ENCODE assay signal across 21 cellular contexts in genomic region chr3:188581791-188582190, GRCh38.
DNase-seq lines count a peak whose midpoint lies in the region; ATAC-seq and TF ChIP-seq lines count a peak whose summit lies in the region.
"Had no signal": no experiment of that assay in that cellular context is flagged by ENCODE, and none has a peak within 500 bp of the region (broad histone marks: within the 10 kb centered on the region; RNA-seq: fewer than 3 reads in every experiment).

No MANE protein-coding gene starts in this region.

- no peak for TF ChIP-seq POLR2A in right lobe of liver (IDR thresholded peaks at IDR 0.05)

- TF ChIP-seq CTCF in HL-60 (IDR thresholded peaks at IDR 0.05; ENCODE audit: insufficient read depth, low read length) = no peak
- no peak for TF ChIP-seq CTCF in OCI-LY3 (IDR thresholded peaks at IDR 0.05; ENCODE audit: low read depth, low read length)
- no peak for TF ChIP-seq CTCF in right lobe of liver (IDR thresholded peaks at IDR 0.05)
- no peak for TF ChIP-seq CTCF in upper lobe of right lung (IDR thresholded peaks at IDR 0.05)
- no peak for TF ChIP-seq CTCF in Caco-2 (IDR thresholded peaks at IDR 0.05; ENCODE audit: insufficient read depth in 1 of 2, low read depth in 1 of 2, low read length in 1 of 2, severe bottlenecking in 1 of 2, unreplicated experiment in 1 of 2)

- no peak overlapping the region for H2AFZ ChIP-seq in OCI-LY3 (ENCODE audit: low read depth, low read length)
- H2AFZ ChIP-seq: GM23248 had no signal

- intact Hi-C loops in right lobe of liver (cut with DNase I) (no loop called here), upper lobe of right lung (cut with DNase I) (no loop called here), Caco-2 (cut with micrococcal nuclease; ENCODE audit: unreplicated experiment) (loop anchor here (5.0 to 10.0 kb wide), 3 partner anchors 197 to 837 kb away; partner anchors contain the start of gene BCL6)

- peak overlapping the region; percentile 97 for H3K9ac ChIP-seq in OCI-LY3 (ENCODE audit: low read length)
- H3K9ac ChIP-seq: GM23248 had no signal

- peaks cover 84% of the 10 kb centered on the region for H3K4me1 ChIP-seq in OCI-LY3 (ENCODE audit: low read length)
- peaks cover 0 to 45% (median 17%) of the 10 kb centered on the region in 4 donors for H3K4me1 ChIP-seq in right lobe of liver
- peaks cover 21% of the 10 kb centered on the region for H3K4me1 ChIP-seq in upper lobe of right lung
- H3K4me1 ChIP-seq in Caco-2 = peaks cover 24% of the 10 kb centered on the region

- DNase-seq in HL-60 (ENCODE audit: low read depth in 1 of 2, low spot score in 1 of 2) (peak in 1 of 2 experiments; percentile 21), right lobe of liver (no peak), upper lobe of right lung (no peak), NK-92 (lab: John Stamatoyannopoulos, UW; ENCODE audit: unreplicated experiment) (no peak), middle frontal gyrus (ENCODE audit: extremely low spot score, low spot score) (no peak), Caco-2 (no peak)
- DNase-seq: activated CD4-positive, alpha-beta memory T cell treated with anti-CD3 and anti-CD28 coated beads, Interleukin-2, amount 10 ng/mL, durations not matched to agents 7 days and 5 days; activated naive CD8-positive, alpha-beta T cell treated with anti-CD3 and anti-CD28 coated beads, Interleukin-2, amount 10 ng/mL, durations not matched to agents 7 days and 5 days; CD4-positive, CD25-positive, alpha-beta regulatory T cell; DMS 273 treated with DMSO at 0.1 percent for 48 hours; glutamatergic neuron; GM23248; NCI-H1436; NCI-H524; OCI-M1; small intestine; stimulated activated CD4-positive, alpha-beta T cell treated with anti-CD3 and anti-CD28 coated beads, Interleukin-1b, Interleukin-23, amount 100 ng/mL, for 48 hours; T1000 had no signal

- POLR2A ChIA-PET in Caco-2 (lab: Charles Lee) = no interaction called here

- H3K4me2 ChIP-seq in OCI-LY3 (ENCODE audit: low read length) = peak overlapping the region; percentile 87

- ATAC-seq in right lobe of liver (peak in 2 of 4 donors; percentile 30 to 43), upper lobe of right lung (peak; percentile 40)
- ATAC-seq: Right ventricle myocardium inferior had no signal

- no peaks in the 10 kb centered on the region for H4K20me1 ChIP-seq in OCI-LY3 (ENCODE audit: insufficient read depth, low read length)

- peaks cover 16% of the 10 kb centered on the region for H3K36me3 Mint-ChIP-seq in Caco-2 (ENCODE audit: insufficient read depth, unreplicated experiment)
- H3K36me3 Mint-ChIP-seq: CD4-positive, CD25-positive, alpha-beta regulatory T cell had no signal

- 28% methylated on average over 4 of the region's 4 CpGs for WGBS in right lobe of liver (ENCODE audit: insufficient coverage, low coverage, low lambda C conversion rate, missing lambda C conversion rate)

- 0 out of 2 replicates have a peak overlapping the region, but pooled peaks have one; percentile 3 for H3K27ac ChIP-seq in HL-60 (replicated peaks)
- H3K27ac ChIP-seq in OCI-LY3 (ENCODE audit: low read length) = peak overlapping the region; percentile 97
- peak overlapping the region in 2 of 3 donors; percentile 8 to 50 for H3K27ac ChIP-seq in right lobe of liver
- no peak overlapping the region for H3K27ac ChIP-seq in upper lobe of right lung
- H3K27ac ChIP-seq: GM23248 had no signal

- no peak overlapping the region for H3K4me3 Mint-ChIP-seq in Caco-2 (ENCODE audit: unreplicated experiment)
- H3K4me3 Mint-ChIP-seq: activated CD4-positive, alpha-beta memory T cell treated with anti-CD3 and anti-CD28 coated beads, Interleukin-2, amount 10 ng/mL, durations not matched to agents 7 days and 5 days; activated naive CD8-positive, alpha-beta T cell treated with anti-CD3 and anti-CD28 coated beads, Interleukin-2, amount 10 ng/mL, durations not matched to agents 7 days and 5 days; CD4-positive, CD25-positive, alpha-beta regulatory T cell had no signal

- H3K9me3 Mint-ChIP-seq in Caco-2 (ENCODE audit: unreplicated experiment) = no peaks in the 10 kb centered on the region
- H3K9me3 Mint-ChIP-seq: activated CD4-positive, alpha-beta memory T cell treated with anti-CD3 and anti-CD28 coated beads, Interleukin-2, amount 10 ng/mL, durations not matched to agents 7 days and 5 days; activated naive CD8-positive, alpha-beta T cell treated with anti-CD3 and anti-CD28 coated beads, Interleukin-2, amount 10 ng/mL, durations not matched to agents 7 days and 5 days; CD4-positive, CD25-positive, alpha-beta regulatory T cell; IgD-negative memory B cell had no signal

- H3K27me3 Mint-ChIP-seq in Caco-2 (ENCODE audit: insufficient read depth, unreplicated experiment) = no peaks in the 10 kb centered on the region
- H3K27me3 Mint-ChIP-seq: activated CD4-positive, alpha-beta memory T cell treated with anti-CD3 and anti-CD28 coated beads, Interleukin-2, amount 10 ng/mL, durations not matched to agents 7 days and 5 days; activated naive CD8-positive, alpha-beta T cell treated with anti-CD3 and anti-CD28 coated beads, Interleukin-2, amount 10 ng/mL, durations not matched to agents 7 days and 5 days; CD4-positive, CD25-positive, alpha-beta regulatory T cell; IgD-negative memory B cell had no signal

- BruUV-seq in Caco-2 (replicated peaks; lab: Mats Ljungman, UMichigan) = no TSS peak

- H3K9me3 ChIP-seq in OCI-LY3 (ENCODE audit: insufficient read depth, low read length) (no peaks in the 10 kb centered on the region), right lobe of liver (no peaks in the 10 kb centered on the region), upper lobe of right lung (no peaks in the 10 kb centered on the region), Caco-2 (no peaks in the 10 kb centered on the region)

- H3K27me3 ChIP-seq in HL-60 (ENCODE audit: insufficient read depth, poor library complexity, severe bottlenecking) (no peaks in the 10 kb centered on the region), OCI-LY3 (ENCODE audit: low read depth, low read length) (no peaks in the 10 kb centered on the region), right lobe of liver (no peaks in the 10 kb centered on the region), upper lobe of right lung (no peaks in the 10 kb centered on the region), Caco-2 (replicated peaks; ENCODE audit: control insufficient read depth, insufficient read depth, low read length) (no peaks in the 10 kb centered on the region)

- H3K36me3 ChIP-seq in OCI-LY3 (replicated peaks; ENCODE audit: low read depth, low read length) = peaks cover 31% of the 10 kb centered on the region
- no peaks in the 10 kb centered on the region for H3K36me3 ChIP-seq in right lobe of liver
- no peaks in the 10 kb centered on the region for H3K36me3 ChIP-seq in upper lobe of right lung
- H3K36me3 ChIP-seq in Caco-2 (ENCODE audit: control insufficient read depth, insufficient read depth, low read length) = no peaks in the 10 kb centered on the region

- no peak overlapping the region for H3K27ac Mint-ChIP-seq in Caco-2 (ENCODE audit: unreplicated experiment)
- H3K27ac Mint-ChIP-seq: activated CD4-positive, alpha-beta memory T cell treated with anti-CD3 and anti-CD28 coated beads, Interleukin-2, amount 10 ng/mL, durations not matched to agents 7 days and 5 days; activated naive CD8-positive, alpha-beta T cell treated with anti-CD3 and anti-CD28 coated beads, Interleukin-2, amount 10 ng/mL, durations not matched to agents 7 days and 5 days; CD4-positive, CD25-positive, alpha-beta regulatory T cell; IgD-negative memory B cell had no signal

- H3K79me2 ChIP-seq in OCI-LY3 (ENCODE audit: low read length) = peaks cover 59% of the 10 kb centered on the region

- no peaks in the 10 kb centered on the region for H3K4me1 Mint-ChIP-seq in Caco-2 (ENCODE audit: low read depth, unreplicated experiment)

- CTCF ChIA-PET in Caco-2 (lab: Charles Lee) = no interaction called here

- H3K4me3 ChIP-seq in HL-60 (replicated peaks; ENCODE audit: insufficient read depth, low read length) = no peak overlapping the region
- H3K4me3 ChIP-seq in OCI-LY3 (ENCODE audit: low read length) = peak overlapping the region; percentile 79
- H3K4me3 ChIP-seq in right lobe of liver = no peak overlapping the region
- no peak overlapping the region for H3K4me3 ChIP-seq in upper lobe of right lung
- no peak overlapping the region for H3K4me3 ChIP-seq in Caco-2 (ENCODE audit: low read depth, low read length)
- H3K4me3 ChIP-seq: GM23248 had no signal
